10 cellular contexts compared by ENCODE assay signal in genomic region chr11:129440028-129440630, GRCh38.
DNase-seq lines count a peak whose midpoint lies in the region; ATAC-seq and TF ChIP-seq lines count a peak whose summit lies in the region.
"Had no signal": no experiment of that assay in that cellular context is flagged by ENCODE, and none has a peak within 500 bp of the region (broad histone marks: within the 10 kb centered on the region; RNA-seq: fewer than 3 reads in every experiment).

No MANE protein-coding gene starts in this region.

- H3K27ac Mint-ChIP-seq in type B pancreatic cell, result peak overlapping the region; percentile 93
- no peak overlapping the region for H3K27ac Mint-ChIP-seq in natural killer cell treated with Interleukin-12 subunit alpha and Interleukin-12 subunit beta and Interleukin-15 and Interleukin-18, amount 100 ng/mL, for 72 hours

- peak; percentile 31 to 43 for ATAC-seq in activated T-cell treated with anti-CD3 and anti-CD28 coated beads, Interleukin-2, amount 50 U/mL, for 4 hours
- no peak for ATAC-seq in natural killer cell treated with Interleukin-12 subunit alpha and Interleukin-12 subunit beta and Interleukin-15 and Interleukin-18, amount 100 ng/mL, for 72 hours
- ATAC-seq in GM19035 (IDR thresholded peaks at IDR 0.05; ENCODE audit: unreplicated experiment), result no peak

- H3K36me3 Mint-ChIP-seq in activated T-cell treated with anti-CD3 and anti-CD28 coated beads, Interleukin-2, amount 50 U/mL, for 4 hours (ENCODE audit: insufficient read depth), result no peaks in the 10 kb centered on the region
- H3K36me3 Mint-ChIP-seq in type B pancreatic cell, result peaks cover 27% of the 10 kb centered on the region
- H3K36me3 Mint-ChIP-seq in natural killer cell treated with Interleukin-12 subunit alpha and Interleukin-12 subunit beta and Interleukin-15 and Interleukin-18, amount 100 ng/mL, for 72 hours, result no peaks in the 10 kb centered on the region

- no peaks in the 10 kb centered on the region for H3K9me3 Mint-ChIP-seq in activated T-cell treated with anti-CD3 and anti-CD28 coated beads, Interleukin-2, amount 50 U/mL, for 4 hours
- H3K9me3 Mint-ChIP-seq in type B pancreatic cell, result no peaks in the 10 kb centered on the region
- no peaks in the 10 kb centered on the region for H3K9me3 Mint-ChIP-seq in natural killer cell treated with Interleukin-12 subunit alpha and Interleukin-12 subunit beta and Interleukin-15 and Interleukin-18, amount 100 ng/mL, for 72 hours

- no peak overlapping the region for H3K4me3 Mint-ChIP-seq in activated T-cell treated with anti-CD3 and anti-CD28 coated beads, Interleukin-2, amount 50 U/mL, for 4 hours
- H3K4me3 Mint-ChIP-seq in type B pancreatic cell, result peak overlapping the region; percentile 15
- no peak overlapping the region for H3K4me3 Mint-ChIP-seq in natural killer cell treated with Interleukin-12 subunit alpha and Interleukin-12 subunit beta and Interleukin-15 and Interleukin-18, amount 100 ng/mL, for 72 hours

- no peaks in the 10 kb centered on the region for H3K4me1 Mint-ChIP-seq in activated T-cell treated with anti-CD3 and anti-CD28 coated beads, Interleukin-2, amount 50 U/mL, for 4 hours (ENCODE audit: low read depth)
- H3K4me1 Mint-ChIP-seq in type B pancreatic cell (ENCODE audit: unreplicated experiment), result peaks cover 33% of the 10 kb centered on the region
- no peaks in the 10 kb centered on the region for H3K4me1 Mint-ChIP-seq in natural killer cell treated with Interleukin-12 subunit alpha and Interleukin-12 subunit beta and Interleukin-15 and Interleukin-18, amount 100 ng/mL, for 72 hours (ENCODE audit: low read depth in 2 of 2)

- TF ChIP-seq CTCF in type B pancreatic cell (conservative IDR thresholded peaks at IDR 0.05), result no peak

- DNase-seq in activated T-cell treated with anti-CD3 and anti-CD28 coated beads, Interleukin-2, amount 50 U/mL, for 4 hours, result no peak
- DNase-seq in activated T-cell treated with anti-CD3 and anti-CD28 coated beads, Interleukin-2, amount 50 U/mL, for 48 hours, result no peak
- DNase-seq in RKO (ENCODE audit: low spot score) (peak; percentile 12), iris pigment epithelial cell (ENCODE audit: low read depth) (peak; percentile 8), type B pancreatic cell (ENCODE audit: extremely low spot score, unreplicated experiment) (no peak), SIG-M5 treated with dmso at 0.1 percent for 504 hours (lab: John Stamatoyannopoulos, UW; ENCODE audit: unreplicated experiment) (no peak)
- DNase-seq in natural killer cell treated with Interleukin-12 subunit alpha and Interleukin-12 subunit beta and Interleukin-15 and Interleukin-18, amount 100 ng/mL, for 72 hours (ENCODE audit: low spot score), result no peak
- DNase-seq: activated gamma-delta T cell, WERI-Rb-1 had no signal

- peaks cover 19% of the 10 kb centered on the region for H3K27me3 Mint-ChIP-seq in activated T-cell treated with anti-CD3 and anti-CD28 coated beads, Interleukin-2, amount 50 U/mL, for 4 hours (ENCODE audit: low read depth)
- H3K27me3 Mint-ChIP-seq in type B pancreatic cell, result peaks cover 3% of the 10 kb centered on the region
- H3K27me3 Mint-ChIP-seq in natural killer cell treated with Interleukin-12 subunit alpha and Interleukin-12 subunit beta and Interleukin-15 and Interleukin-18, amount 100 ng/mL, for 72 hours, result peaks cover 0 to 12% of the 10 kb centered on the region in 2 donors

Comparison
In these comparisons a context has a peak if more than half of its experiments do, and no peak if none do; other contexts are left out.
1. ATAC-seq: peak in activated T-cell treated with anti-CD3 and anti-CD28 coated beads, Interleukin-2, amount 50 U/mL, for 4 hours (2 of 2); none in natural killer cell treated with Interleukin-12 subunit alpha and Interleukin-12 subunit beta and Interleukin-15 and Interleukin-18, amount 100 ng/mL, for 72 hours (0 of 2) and GM19035 (single experiment).
2. DNase-seq: peak in RKO (single experiment) and iris pigment epithelial cell (single experiment); none in activated T-cell treated with anti-CD3 and anti-CD28 coated beads, Interleukin-2, amount 50 U/mL, for 4 hours (single experiment), activated T-cell treated with anti-CD3 and anti-CD28 coated beads, Interleukin-2, amount 50 U/mL, for 48 hours (0 of 2), type B pancreatic cell (single experiment), SIG-M5 treated with dmso at 0.1 percent for 504 hours (single experiment) and natural killer cell treated with Interleukin-12 subunit alpha and Interleukin-12 subunit beta and Interleukin-15 and Interleukin-18, amount 100 ng/mL, for 72 hours (single experiment).